In the genomic region with DNA sequence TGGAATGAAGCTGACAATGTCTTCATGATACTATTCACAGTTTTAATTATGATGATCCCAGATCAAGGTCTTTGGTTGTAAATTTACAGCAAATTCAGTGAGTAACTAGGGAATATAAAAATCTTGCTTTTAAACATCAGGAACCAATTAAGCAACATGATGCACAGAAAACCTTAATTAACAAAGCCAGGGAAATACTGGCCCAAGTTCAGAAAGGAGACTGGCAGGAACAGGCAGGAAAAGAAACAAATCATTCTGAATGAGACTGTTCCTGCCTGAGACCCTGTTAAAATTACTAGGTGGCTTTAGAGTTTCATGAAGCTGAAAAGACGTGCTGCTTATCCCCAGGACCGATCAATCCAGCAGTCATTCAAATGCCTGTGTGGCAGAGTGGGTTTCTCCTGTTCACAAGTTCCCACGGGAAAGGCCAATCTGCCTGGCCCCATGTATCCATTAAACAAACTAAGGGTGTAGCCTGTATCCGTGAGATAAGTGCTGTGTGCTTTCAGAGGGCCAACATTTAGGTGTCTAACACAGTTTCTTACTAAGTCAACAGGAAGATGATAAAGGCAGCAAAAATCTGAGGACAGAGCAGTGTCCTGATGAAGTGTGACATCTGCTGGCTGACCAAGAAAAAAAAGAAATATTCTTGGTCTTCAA, we compare ENCODE assay signal across 8 cellular contexts. TPM values are rescaled to one million over a fixed set of nuclear protein-coding genes. Genes with fewer than 3 reads are reported as not detected.
DNase-seq lines count a peak whose midpoint lies in the region; ATAC-seq and TF ChIP-seq lines count a peak whose summit lies in the region.

No MANE protein-coding gene starts in this region.

- H3K4me1 Mint-ChIP-seq in activated T-helper 2 cell treated with anti-CD3 and anti-CD28 coated beads, Interferon-gamma antibody, Interleukin-2, Interleukin-4, amounts not matched to agents 10 μg/mL and 5 μg/mL and 100 μg/mL, durations not matched to agents 14 hours and 24 hours and 36 hours (ENCODE audit: low read depth), result peaks cover 5% of the 10 kb centered on the region

- peak overlapping the region; percentile 33 for H3K27ac Mint-ChIP-seq in activated T-helper 2 cell treated with anti-CD3 and anti-CD28 coated beads, Interferon-gamma antibody, Interleukin-2, Interleukin-4, amounts not matched to agents 10 μg/mL and 5 μg/mL and 100 μg/mL, durations not matched to agents 14 hours and 24 hours and 36 hours

- H3K4me3 Mint-ChIP-seq in activated T-helper 2 cell treated with anti-CD3 and anti-CD28 coated beads, Interferon-gamma antibody, Interleukin-2, Interleukin-4, amounts not matched to agents 10 μg/mL and 5 μg/mL and 100 μg/mL, durations not matched to agents 14 hours and 24 hours and 36 hours (ENCODE audit: low read depth), result no peak overlapping the region

- H3K9me3 Mint-ChIP-seq in activated T-helper 2 cell treated with anti-CD3 and anti-CD28 coated beads, Interferon-gamma antibody, Interleukin-2, Interleukin-4, amounts not matched to agents 10 μg/mL and 5 μg/mL and 100 μg/mL, durations not matched to agents 14 hours and 24 hours and 36 hours, result no peaks in the 10 kb centered on the region

- peaks cover 39% of the 10 kb centered on the region for H3K36me3 Mint-ChIP-seq in activated T-helper 2 cell treated with anti-CD3 and anti-CD28 coated beads, Interferon-gamma antibody, Interleukin-2, Interleukin-4, amounts not matched to agents 10 μg/mL and 5 μg/mL and 100 μg/mL, durations not matched to agents 14 hours and 24 hours and 36 hours (ENCODE audit: low read depth)

- H3K27me3 Mint-ChIP-seq in activated T-helper 2 cell treated with anti-CD3 and anti-CD28 coated beads, Interferon-gamma antibody, Interleukin-2, Interleukin-4, amounts not matched to agents 10 μg/mL and 5 μg/mL and 100 μg/mL, durations not matched to agents 14 hours and 24 hours and 36 hours (ENCODE audit: low read depth), result no peaks in the 10 kb centered on the region

- peak; percentile 51 for TF ChIP-seq CTCF in BJ (IDR thresholded peaks at IDR 0.05; ENCODE audit: insufficient read depth, low read depth, low read length)

- no peaks in the 10 kb centered on the region; the same call in none of the 2 replicates for H3K36me3 ChIP-seq in BJ (ENCODE audit: control insufficient read depth, insufficient read depth, low read length)

- intact Hi-C loops in activated T-helper 2 cell treated with anti-CD3 and anti-CD28 coated beads, Interferon-gamma antibody, Interleukin-2, Interleukin-4, amounts not matched to agents 10 μg/mL and 5 μg/mL and 100 μg/mL, durations not matched to agents 14 hours and 24 hours and 36 hours (cut with micrococcal nuclease), result no loop called here
- intact Hi-C loops in left cardiac atrium (cut with DNase I), result no loop called here

- POLR2A ChIA-PET in BJ (lab: Charles Lee), result no interaction called here

- ATAC-seq in HG02678 (IDR thresholded peaks at IDR 0.05; ENCODE audit: unreplicated experiment) (peak; percentile 43), left cardiac atrium (peak; percentile 79 to 87), GM21619 (IDR thresholded peaks at IDR 0.05; ENCODE audit: unreplicated experiment) (no peak), GM21423 (IDR thresholded peaks at IDR 0.05; ENCODE audit: unreplicated experiment) (no peak)

- CTCF ChIA-PET in BJ (lab: Yijun Ruan, JAX), result interaction anchor here (0.6 to 4.2 kb wide), 7 partner anchors 54 to 535 kb away, joined by 3 to 26 read pairs (median 3); no protein-coding TSS in a partner anchor

- H3K4me3 ChIP-seq in BJ (ENCODE audit: low read depth, low read length), result no peak overlapping the region

- DNase-seq in BJ (ENCODE audit: low read depth), result peak; percentile 69
- DNase-seq in activated T-helper 2 cell treated with anti-CD3 and anti-CD28 coated beads, Interferon-gamma antibody, Interleukin-2, Interleukin-4, amounts not matched to agents 10 μg/mL and 5 μg/mL and 100 μg/mL, durations not matched to agents 14 hours and 24 hours and 36 hours (ENCODE audit: low spot score), result no peak
- peak; percentile 59 for DNase-seq in left cardiac atrium
- peak; percentile 39 for DNase-seq in smooth muscle cell of the brain vasculature (ENCODE audit: low read depth, low spot score)
- DNase-seq in iPS-NIHi11 (ENCODE audit: low spot score), result no peak

- no peaks in the 10 kb centered on the region for H3K27me3 ChIP-seq in BJ (ENCODE audit: control insufficient read depth, insufficient read depth, low read length)

RNA-seq across cellular contexts. Expression of a gene that starts 34.4 kb away (rescaled TPM):
- polyA plus RNA-seq in BJ (2011; rRNA removed), result 5.2 and 9.5 TPM in 2 replicates
- polyA minus RNA-seq in BJ (2011; rRNA and poly(A)+ RNA removed), result 2.5 TPM in 2 replicates
- 41.8 and 44.4 TPM in 2 replicates for total RNA-seq in activated T-helper 2 cell treated with anti-CD3 and anti-CD28 coated beads, Interferon-gamma antibody, Interleukin-2, Interleukin-4, amounts not matched to agents 10 μg/mL and 5 μg/mL and 100 μg/mL, durations not matched to agents 14 hours and 24 hours and 36 hours
- total RNA-seq in left cardiac atrium, result 10 to 100 TPM in 1 of 2 donors, 1 to 10 TPM in 1; 4.3 to 10.7 TPM

RNA-seq across cellular contexts. Expression of a gene that starts 44.3 kb away (rescaled TPM):
- 11.0 and 19.8 TPM in 2 replicates for polyA plus RNA-seq in BJ (2011; rRNA removed)
- 9.8 and 12.0 TPM in 2 replicates for polyA minus RNA-seq in BJ (2011; rRNA and poly(A)+ RNA removed)
- 25.7 and 28.7 TPM in 2 replicates for total RNA-seq in activated T-helper 2 cell treated with anti-CD3 and anti-CD28 coated beads, Interferon-gamma antibody, Interleukin-2, Interleukin-4, amounts not matched to agents 10 μg/mL and 5 μg/mL and 100 μg/mL, durations not matched to agents 14 hours and 24 hours and 36 hours
- 10 to 100 TPM; 11.8 to 13.8 TPM for total RNA-seq in left cardiac atrium

Comparison
In these comparisons a context has a peak if more than half of its experiments do, and no peak if none do; other contexts are left out.
1. DNase-seq: peak in BJ (single experiment), left cardiac atrium (single experiment) and smooth muscle cell of the brain vasculature (single experiment); none in activated T-helper 2 cell treated with anti-CD3 and anti-CD28 coated beads, Interferon-gamma antibody, Interleukin-2, Interleukin-4, amounts not matched to agents 10 μg/mL and 5 μg/mL and 100 μg/mL, durations not matched to agents 14 hours and 24 hours and 36 hours (single experiment) and iPS-NIHi11 (single experiment).
2. ATAC-seq: peak in HG02678 (single experiment) and left cardiac atrium (2 of 2); none in GM21619 (single experiment) and GM21423 (single experiment).